In the genomic region with DNA sequence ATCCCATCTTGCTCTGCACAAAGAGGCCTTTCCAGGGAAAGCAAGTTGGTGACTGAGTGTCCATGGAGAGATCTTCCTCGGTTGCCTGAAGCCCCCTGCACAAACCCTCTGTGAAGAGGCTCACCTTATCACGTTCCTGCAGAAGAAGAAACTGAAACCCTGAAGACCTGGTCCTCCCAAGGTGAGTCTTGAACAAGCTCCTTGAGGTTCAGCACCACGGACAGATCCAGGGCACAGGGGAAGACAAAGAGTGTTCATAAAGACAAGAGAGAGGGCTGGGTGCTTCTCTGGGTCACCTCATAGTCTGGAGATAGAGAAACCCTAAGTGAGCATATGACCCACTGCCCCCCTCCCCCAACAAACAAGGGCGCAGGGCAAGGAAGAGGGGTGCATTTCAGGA, we compare ENCODE assay signal across 8 cellular contexts. TPM values are rescaled to one million over a fixed set of nuclear protein-coding genes. Genes with fewer than 3 reads are reported as not detected.
DNase-seq lines count a peak whose midpoint lies in the region; ATAC-seq and TF ChIP-seq lines count a peak whose summit lies in the region.

No MANE protein-coding gene starts in this region.

- H3K4me1 Mint-ChIP-seq in type B pancreatic cell (ENCODE audit: unreplicated experiment), result no peaks in the 10 kb centered on the region

- no peak for TF ChIP-seq CTCF in fibroblast of the aortic adventitia (IDR thresholded peaks at IDR 0.05; ENCODE audit: insufficient read depth, low read length)
- no peak for TF ChIP-seq CTCF in type B pancreatic cell (conservative IDR thresholded peaks at IDR 0.05)

- H3K36me3 Mint-ChIP-seq in type B pancreatic cell, result no peaks in the 10 kb centered on the region

- DNase-seq in AG08396 (ENCODE audit: low spot score) (peak; percentile 50), HPDE6-E6E7 (ENCODE audit: extremely low spot score) (peak; percentile 31), fibroblast of the aortic adventitia (ENCODE audit: low read depth) (peak; percentile 74), DMS79 (lab: John Stamatoyannopoulos, UW) (no peak), type B pancreatic cell (ENCODE audit: extremely low spot score, unreplicated experiment) (no peak), sciatic nerve (ENCODE audit: low spot score) (no peak)
- DNase-seq in activated CD4-positive, alpha-beta T cell treated with anti-CD3 and anti-CD28 coated beads, Interleukin-2, amount 50 U/mL, for 4 hours, result peak; percentile 12 to 37
- peak; percentile 5 to 9 (median 9) for DNase-seq in stimulated activated CD4-positive, alpha-beta T cell treated with anti-CD3 and anti-CD28 coated beads, TNF-alpha, amount 100 ng/mL, for 24 hours (ENCODE audit: low read depth in 3 of 3)

- H3K27ac Mint-ChIP-seq in type B pancreatic cell, result no peak overlapping the region

- ATAC-seq in sciatic nerve, result no peak

- no peak overlapping the region for H3K4me3 Mint-ChIP-seq in type B pancreatic cell

- peaks cover 59% of the 10 kb centered on the region for H3K27me3 Mint-ChIP-seq in type B pancreatic cell

- H3K4me3 ChIP-seq in fibroblast of the aortic adventitia (ENCODE audit: low read depth, low read length), result no peak overlapping the region

- H3K9me3 Mint-ChIP-seq in type B pancreatic cell, result no peaks in the 10 kb centered on the region

- intact Hi-C loops in sciatic nerve (cut with DNase I), result loop anchor here (10.0 kb wide), 1 partner anchor 117 kb away; no protein-coding TSS in a partner anchor

RNA-seq across cellular contexts. Expression of gene TBC1D21, which starts 21.7 kb away (rescaled TPM):
- not detected in 2 replicates for total RNA-seq in fibroblast of the aortic adventitia (ENCODE audit: low replicate concordance)
- total RNA-seq in type B pancreatic cell (ENCODE audit: low replicate concordance), result not detected in 2 replicates
- not detected for total RNA-seq in sciatic nerve

Comparison
In these comparisons a context has a peak if more than half of its experiments do, and no peak if none do; other contexts are left out.
1. DNase-seq: peak in AG08396 (single experiment), HPDE6-E6E7 (single experiment), activated CD4-positive, alpha-beta T cell treated with anti-CD3 and anti-CD28 coated beads, Interleukin-2, amount 50 U/mL, for 4 hours (2 of 2), fibroblast of the aortic adventitia (single experiment) and stimulated activated CD4-positive, alpha-beta T cell treated with anti-CD3 and anti-CD28 coated beads, TNF-alpha, amount 100 ng/mL, for 24 hours (3 of 3); none in DMS79 (single experiment), type B pancreatic cell (single experiment) and sciatic nerve (single experiment).